ENCODE assay signal across 9 cellular contexts in the genomic region with DNA sequence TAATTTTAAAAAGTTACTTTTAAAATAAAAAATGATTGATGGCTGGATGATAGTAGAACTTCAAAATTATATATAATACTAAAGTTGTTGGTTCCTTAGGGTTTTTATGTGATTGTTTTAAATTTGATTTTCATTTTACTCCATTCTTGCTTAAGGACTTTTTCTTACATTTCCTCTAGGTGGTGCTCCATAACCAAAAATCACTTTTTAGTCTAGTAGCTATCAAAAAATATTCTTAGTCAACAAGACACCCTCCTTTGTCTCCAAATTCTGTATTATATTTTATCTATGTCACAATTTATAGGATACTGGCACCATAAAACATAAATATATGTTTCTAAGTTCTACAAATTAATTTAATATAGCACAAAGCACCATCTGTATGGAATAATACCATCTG.
DNase-seq lines count a peak whose midpoint lies in the region; ATAC-seq, FAIRE-seq and TF ChIP-seq lines count a peak whose summit lies in the region.
"Had no signal": no experiment of that assay in that cellular context is flagged by ENCODE, and none has a peak within 500 bp of the region (broad histone marks: within the 10 kb centered on the region; RNA-seq: fewer than 3 reads in every experiment).

No MANE protein-coding gene starts in this region.

- H4K20me1 ChIP-seq in endothelial cell of umbilical vein (replicated peaks; ENCODE audit: control insufficient read depth, extremely low read depth, insufficient read depth, low read length): no peaks in the 10 kb centered on the region

- DNase-seq in ACHN (peak; percentile 28), NCI-H2171 treated with DMSO at 0.1 percent for 48 hours (lab: John Stamatoyannopoulos, UW) (peak; percentile 53), endothelial cell of umbilical vein (ENCODE audit: low read depth, low spot score) (peak; percentile 8), psoas muscle (no peak), iPS-NIHi11 (ENCODE audit: low spot score) (no peak)
- no peak for DNase-seq in activated CD8-positive, alpha-beta memory T cell treated with anti-CD3 and anti-CD28 coated beads, Interleukin-2, amount 50 U/mL, for 48 hours
- DNase-seq: activated naive CD8-positive, alpha-beta T cell treated with anti-CD3 and anti-CD28 coated beads, Interleukin-2, amount 10 ng/mL, durations not matched to agents 7 days and 5 days had no signal

- H3K27me3 ChIP-seq in endothelial cell of umbilical vein (ENCODE audit: control insufficient read depth in 2 of 2, insufficient read depth in 2 of 2, low read length in 2 of 2) (no peaks in the 10 kb centered on the region), psoas muscle (ENCODE audit: insufficient read depth in 3 of 3, low read length in 2 of 3) (no peaks in the 10 kb centered on the region)

- POLR2A ChIA-PET in endothelial cell of umbilical vein (lab: Charles Lee): no interaction called here

- in situ Hi-C loops in ACHN (cut with HindIII; ENCODE audit: low pct_ligation_motif_present, low pct_unique_long_range_greater_than_20kb, low sequenced_read_pairs): no loop called here

- dilution Hi-C loops in endothelial cell of umbilical vein (cut with MboI; ENCODE audit: extremely low pct_ligation_motif_present, low sequenced_read_pairs): no loop called here

- H3K9me1 ChIP-seq in endothelial cell of umbilical vein (replicated peaks; ENCODE audit: control insufficient read depth, extremely low read depth, insufficient read depth, low read length): no peaks in the 10 kb centered on the region

- H3K36me3 ChIP-seq in endothelial cell of umbilical vein (ENCODE audit: control insufficient read depth in 2 of 2, extremely low read depth in 1 of 2, insufficient read depth in 2 of 2, low read length in 2 of 2) (no peaks in the 10 kb centered on the region), psoas muscle (ENCODE audit: insufficient read depth in 1 of 2, low read depth in 1 of 2) (no peaks in the 10 kb centered on the region)

- no peaks in the 10 kb centered on the region for H3K9me3 ChIP-seq in endothelial cell of umbilical vein (replicated peaks; ENCODE audit: control insufficient read depth, insufficient read depth, low read length)
- H3K9me3 ChIP-seq in psoas muscle: no peaks in the 10 kb centered on the region

- intact Hi-C loops in endothelial cell of umbilical vein (cut with micrococcal nuclease) (loop anchor here (1.0 to 5.0 kb wide), 2 partner anchors 318 to 500 kb away; no protein-coding TSS in a partner anchor), psoas muscle (cut with DNase I) (loop anchor here in 1 of 2 donors (10.0 kb wide), 1 partner anchor 328 kb away; a partner anchor contains a TSS)

- ATAC-seq in GM18502 (IDR thresholded peaks at IDR 0.05; ENCODE audit: poor library complexity, unreplicated experiment) (peak; percentile 67), psoas muscle (no peak), HG03135 (IDR thresholded peaks at IDR 0.05; ENCODE audit: unreplicated experiment) (no peak)

- H3K4me3 ChIP-seq in endothelial cell of umbilical vein (replicated peaks in 1 of 3; ENCODE audit: insufficient read depth in 1 of 3, low read depth in 1 of 3, low read length in 3 of 3) (no peak overlapping the region), psoas muscle (no peak overlapping the region)

- H3K79me2 ChIP-seq in endothelial cell of umbilical vein (ENCODE audit: control insufficient read depth, insufficient read depth, low read length): no peaks in the 10 kb centered on the region

- no peak overlapping the region for H3K27ac ChIP-seq in endothelial cell of umbilical vein (ENCODE audit: insufficient read depth, low read depth, low read length)
- no peak overlapping the region for H3K27ac ChIP-seq in psoas muscle

- FAIRE-seq in endothelial cell of umbilical vein (lab: Jason Lieb, UNC): peak; percentile 68

- TF ChIP-seq CTCF in endothelial cell of umbilical vein (IDR thresholded peaks at IDR 0.05; ENCODE audit: extremely low read depth in 1 of 2, insufficient read depth in 1 of 2, low read depth in 1 of 2, low read length in 2 of 2) (peak in 1 of 2 donors; percentile 7), psoas muscle (IDR thresholded peaks at IDR 0.05) (peak; percentile 54)

- no peak overlapping the region for H3K9ac ChIP-seq in endothelial cell of umbilical vein (replicated peaks; ENCODE audit: extremely low read depth, insufficient read depth, low read length)

- no peak overlapping the region for H3K4me2 ChIP-seq in endothelial cell of umbilical vein (ENCODE audit: insufficient read depth, low read length)

- no peaks in the 10 kb centered on the region for H3K4me1 ChIP-seq in endothelial cell of umbilical vein (ENCODE audit: control insufficient read depth, extremely low read depth, insufficient read depth, low read length)
- no peaks in the 10 kb centered on the region for H3K4me1 ChIP-seq in psoas muscle

- BruUV-seq in endothelial cell of umbilical vein (replicated peaks; lab: Mats Ljungman, UMichigan): no TSS peak

- CTCF ChIA-PET in endothelial cell of umbilical vein (lab: Charles Lee): interaction anchor here (0.7 to 1.6 kb wide), 7 partner anchors 244 to 1800 kb away, joined by 3 to 40 read pairs (median 5); a partner anchor contains a TSS

- TF ChIP-seq POLR2A in endothelial cell of umbilical vein (IDR thresholded peaks at IDR 0.05; ENCODE audit: low read depth, low read length): no peak

- H2AFZ ChIP-seq in endothelial cell of umbilical vein (ENCODE audit: low read depth, low read length): no peak overlapping the region

TF ChIP-seq in endothelial cell of umbilical vein, 7 proteins besides CTCF, POLR2A, EP300 and RAD21:
- TF ChIP-seq JUN (IDR thresholded peaks at IDR 0.05; ENCODE audit: borderline replicate concordance, insufficient read depth, insufficient read length, low read depth) (no peak), GATA2 (IDR thresholded peaks at IDR 0.05; ENCODE audit: insufficient read depth, insufficient read length, low read depth, low read length) (no peak)

Comparison
In these comparisons a context has a peak if more than half of its experiments do, and no peak if none do; other contexts are left out.
1. DNase-seq: peak in ACHN (single experiment), NCI-H2171 treated with DMSO at 0.1 percent for 48 hours (single experiment) and endothelial cell of umbilical vein (single experiment); none in psoas muscle (0 of 2), iPS-NIHi11 (single experiment) and activated CD8-positive, alpha-beta memory T cell treated with anti-CD3 and anti-CD28 coated beads, Interleukin-2, amount 50 U/mL, for 48 hours (single experiment).